ENCODE assay signal across 8 cellular contexts in the genomic region with DNA sequence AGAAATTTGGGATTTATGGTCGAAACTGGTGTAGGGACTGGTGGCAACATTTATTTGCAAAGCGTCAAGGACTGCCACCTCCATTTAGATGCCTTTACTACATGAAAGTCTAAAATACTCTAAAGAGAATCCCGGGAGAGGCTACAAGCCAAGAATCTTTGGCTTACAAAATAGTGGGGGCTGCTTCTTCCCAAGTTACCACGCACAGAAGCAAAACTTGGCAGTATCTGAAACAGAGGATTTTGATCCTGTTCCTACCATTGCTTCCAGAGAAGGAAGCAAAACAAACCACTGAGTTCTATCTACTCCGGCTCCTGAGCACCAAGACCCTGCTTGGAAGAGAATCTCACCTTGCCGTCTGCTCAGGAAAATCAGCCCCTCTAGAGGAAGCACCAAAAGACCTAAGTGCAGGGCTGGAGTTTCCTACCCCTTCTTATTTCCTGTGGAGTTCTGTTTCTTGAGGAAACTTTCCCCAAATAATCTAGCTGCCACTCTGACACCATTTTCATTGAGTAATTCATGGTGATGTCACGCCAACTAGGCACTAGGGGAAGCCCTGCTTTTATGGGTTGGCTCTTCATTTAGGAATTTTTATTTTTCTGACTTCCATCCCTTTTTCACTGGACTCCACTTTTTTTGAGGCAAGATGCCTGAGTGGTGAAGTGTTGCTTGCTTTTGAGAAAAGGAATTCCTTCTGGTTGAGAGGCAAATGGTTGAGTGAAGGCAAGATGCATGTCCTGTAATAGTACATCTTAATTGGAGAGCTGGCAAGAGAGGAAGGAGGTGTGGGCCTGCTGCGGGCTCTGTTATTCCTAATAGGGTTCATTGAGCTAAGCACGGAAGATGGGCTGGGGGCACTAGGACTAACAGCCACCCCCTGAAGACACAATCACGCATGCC. TPM values are rescaled to one million over a fixed set of nuclear protein-coding genes. Genes with fewer than 3 reads are reported as not detected.
DNase-seq lines count a peak whose midpoint lies in the region; ATAC-seq lines count a peak whose summit lies in the region.

No MANE protein-coding gene starts in this region.

- peak overlapping the region; percentile 62 to 85 for H3K27ac Mint-ChIP-seq in activated naive CD4-positive, alpha-beta T cell treated with anti-CD3 and anti-CD28 coated beads, Interleukin-2, amount 50 U/mL, for 72 hours

- ATAC-seq in activated naive CD4-positive, alpha-beta T cell treated with anti-CD3 and anti-CD28 coated beads, Interleukin-2, amount 50 U/mL, for 72 hours: peak in 1 of 2 donors; percentile 25
- ATAC-seq in HG03196 (IDR thresholded peaks at IDR 0.05; ENCODE audit: unreplicated experiment): no peak

- in situ Hi-C loops in ACHN (cut with HindIII; ENCODE audit: low pct_ligation_motif_present, low pct_unique_long_range_greater_than_20kb, low sequenced_read_pairs): no loop called here

- no peaks in the 10 kb centered on the region for H3K9me3 ChIP-seq in iPS-18a (ENCODE audit: control insufficient read depth, low read depth, low read length)
- H3K9me3 ChIP-seq in thymus (ENCODE audit: control insufficient read depth): no peaks in the 10 kb centered on the region

- no peak overlapping the region for H3K9ac ChIP-seq in iPS-18a (ENCODE audit: low read length)

- peak; percentile 82 for DNase-seq in ACHN
- DNase-seq in H4 (ENCODE audit: low spot score): peak; percentile 69
- DNase-seq in activated naive CD4-positive, alpha-beta T cell treated with anti-CD3 and anti-CD28 coated beads, Interleukin-2, amount 50 U/mL, for 72 hours (ENCODE audit: low spot score in 2 of 2): no peak
- no peak for DNase-seq in HUDEP-2 (lab: John Stamatoyannopoulos, UW; ENCODE audit: unreplicated experiment in 76 of 76)
- no peak for DNase-seq in SHP77 (lab: John Stamatoyannopoulos, UW)

- peaks cover 25% of the 10 kb centered on the region for H3K4me1 ChIP-seq in iPS-18a (ENCODE audit: control insufficient read depth, low read depth, low read length)
- peaks cover 50% of the 10 kb centered on the region for H3K4me1 ChIP-seq in thymus (ENCODE audit: control insufficient read depth, insufficient read depth, low read length)

- H3K36me3 ChIP-seq in iPS-18a (ENCODE audit: control insufficient read depth, low read depth, low read length) (no peaks in the 10 kb centered on the region), thymus (ENCODE audit: control insufficient read depth, insufficient read depth) (no peaks in the 10 kb centered on the region)

- H3K4me3 ChIP-seq in iPS-18a (ENCODE audit: low read length) (peak overlapping the region; percentile 11), thymus (ENCODE audit: low read length) (peak overlapping the region; percentile 0)

- H3K27me3 ChIP-seq in iPS-18a (ENCODE audit: control insufficient read depth, insufficient read depth, low read length): peaks cover 15% of the 10 kb centered on the region
- no peaks in the 10 kb centered on the region for H3K27me3 ChIP-seq in thymus (ENCODE audit: control insufficient read depth, insufficient read depth)

- H3K9me3 Mint-ChIP-seq in activated naive CD4-positive, alpha-beta T cell treated with anti-CD3 and anti-CD28 coated beads, Interleukin-2, amount 50 U/mL, for 72 hours: no peaks in the 10 kb centered on the region

- no peaks in the 10 kb centered on the region for H3K36me3 Mint-ChIP-seq in activated naive CD4-positive, alpha-beta T cell treated with anti-CD3 and anti-CD28 coated beads, Interleukin-2, amount 50 U/mL, for 72 hours

- no peak overlapping the region for H3K27ac ChIP-seq in iPS-18a (ENCODE audit: low read length)
- H3K27ac ChIP-seq in thymus (ENCODE audit: low read depth): peak overlapping the region; percentile 79

- WGBS in thymus: 78% methylated on average over 10 of the region's 10 CpGs

RNA-seq across cellular contexts. Expression of gene EML4, which starts 36.8 kb away (rescaled TPM):
- total RNA-seq in H4 (2014; rRNA removed; shearing (Covaris generic)): 25.7 and 30.6 TPM in 2 replicates
- 10 to 100 TPM; 56.6 to 85.7 TPM for total RNA-seq in activated naive CD4-positive, alpha-beta T cell treated with anti-CD3 and anti-CD28 coated beads, Interleukin-2, amount 50 U/mL, for 72 hours
- polyA plus RNA-seq in thymus: 23.5 TPM

Comparison
In these comparisons a context has a peak if more than half of its experiments do, and no peak if none do; other contexts are left out.
1. DNase-seq: peak in ACHN (single experiment) and H4 (single experiment); none in activated naive CD4-positive, alpha-beta T cell treated with anti-CD3 and anti-CD28 coated beads, Interleukin-2, amount 50 U/mL, for 72 hours (0 of 2), HUDEP-2 (0 of 76) and SHP77 (0 of 2).